1 cellular context compared by ENCODE assay signal in genomic region chr15:85530079-85530478, GRCh38.
TF ChIP-seq lines count a peak whose summit lies in the region.

No MANE protein-coding gene starts in this region.

TF ChIP-seq in GM23338, 12 proteins besides CTCF, POLR2A, EP300 and RAD21 (continued from another document):
- TF ChIP-seq, protein P1, sequence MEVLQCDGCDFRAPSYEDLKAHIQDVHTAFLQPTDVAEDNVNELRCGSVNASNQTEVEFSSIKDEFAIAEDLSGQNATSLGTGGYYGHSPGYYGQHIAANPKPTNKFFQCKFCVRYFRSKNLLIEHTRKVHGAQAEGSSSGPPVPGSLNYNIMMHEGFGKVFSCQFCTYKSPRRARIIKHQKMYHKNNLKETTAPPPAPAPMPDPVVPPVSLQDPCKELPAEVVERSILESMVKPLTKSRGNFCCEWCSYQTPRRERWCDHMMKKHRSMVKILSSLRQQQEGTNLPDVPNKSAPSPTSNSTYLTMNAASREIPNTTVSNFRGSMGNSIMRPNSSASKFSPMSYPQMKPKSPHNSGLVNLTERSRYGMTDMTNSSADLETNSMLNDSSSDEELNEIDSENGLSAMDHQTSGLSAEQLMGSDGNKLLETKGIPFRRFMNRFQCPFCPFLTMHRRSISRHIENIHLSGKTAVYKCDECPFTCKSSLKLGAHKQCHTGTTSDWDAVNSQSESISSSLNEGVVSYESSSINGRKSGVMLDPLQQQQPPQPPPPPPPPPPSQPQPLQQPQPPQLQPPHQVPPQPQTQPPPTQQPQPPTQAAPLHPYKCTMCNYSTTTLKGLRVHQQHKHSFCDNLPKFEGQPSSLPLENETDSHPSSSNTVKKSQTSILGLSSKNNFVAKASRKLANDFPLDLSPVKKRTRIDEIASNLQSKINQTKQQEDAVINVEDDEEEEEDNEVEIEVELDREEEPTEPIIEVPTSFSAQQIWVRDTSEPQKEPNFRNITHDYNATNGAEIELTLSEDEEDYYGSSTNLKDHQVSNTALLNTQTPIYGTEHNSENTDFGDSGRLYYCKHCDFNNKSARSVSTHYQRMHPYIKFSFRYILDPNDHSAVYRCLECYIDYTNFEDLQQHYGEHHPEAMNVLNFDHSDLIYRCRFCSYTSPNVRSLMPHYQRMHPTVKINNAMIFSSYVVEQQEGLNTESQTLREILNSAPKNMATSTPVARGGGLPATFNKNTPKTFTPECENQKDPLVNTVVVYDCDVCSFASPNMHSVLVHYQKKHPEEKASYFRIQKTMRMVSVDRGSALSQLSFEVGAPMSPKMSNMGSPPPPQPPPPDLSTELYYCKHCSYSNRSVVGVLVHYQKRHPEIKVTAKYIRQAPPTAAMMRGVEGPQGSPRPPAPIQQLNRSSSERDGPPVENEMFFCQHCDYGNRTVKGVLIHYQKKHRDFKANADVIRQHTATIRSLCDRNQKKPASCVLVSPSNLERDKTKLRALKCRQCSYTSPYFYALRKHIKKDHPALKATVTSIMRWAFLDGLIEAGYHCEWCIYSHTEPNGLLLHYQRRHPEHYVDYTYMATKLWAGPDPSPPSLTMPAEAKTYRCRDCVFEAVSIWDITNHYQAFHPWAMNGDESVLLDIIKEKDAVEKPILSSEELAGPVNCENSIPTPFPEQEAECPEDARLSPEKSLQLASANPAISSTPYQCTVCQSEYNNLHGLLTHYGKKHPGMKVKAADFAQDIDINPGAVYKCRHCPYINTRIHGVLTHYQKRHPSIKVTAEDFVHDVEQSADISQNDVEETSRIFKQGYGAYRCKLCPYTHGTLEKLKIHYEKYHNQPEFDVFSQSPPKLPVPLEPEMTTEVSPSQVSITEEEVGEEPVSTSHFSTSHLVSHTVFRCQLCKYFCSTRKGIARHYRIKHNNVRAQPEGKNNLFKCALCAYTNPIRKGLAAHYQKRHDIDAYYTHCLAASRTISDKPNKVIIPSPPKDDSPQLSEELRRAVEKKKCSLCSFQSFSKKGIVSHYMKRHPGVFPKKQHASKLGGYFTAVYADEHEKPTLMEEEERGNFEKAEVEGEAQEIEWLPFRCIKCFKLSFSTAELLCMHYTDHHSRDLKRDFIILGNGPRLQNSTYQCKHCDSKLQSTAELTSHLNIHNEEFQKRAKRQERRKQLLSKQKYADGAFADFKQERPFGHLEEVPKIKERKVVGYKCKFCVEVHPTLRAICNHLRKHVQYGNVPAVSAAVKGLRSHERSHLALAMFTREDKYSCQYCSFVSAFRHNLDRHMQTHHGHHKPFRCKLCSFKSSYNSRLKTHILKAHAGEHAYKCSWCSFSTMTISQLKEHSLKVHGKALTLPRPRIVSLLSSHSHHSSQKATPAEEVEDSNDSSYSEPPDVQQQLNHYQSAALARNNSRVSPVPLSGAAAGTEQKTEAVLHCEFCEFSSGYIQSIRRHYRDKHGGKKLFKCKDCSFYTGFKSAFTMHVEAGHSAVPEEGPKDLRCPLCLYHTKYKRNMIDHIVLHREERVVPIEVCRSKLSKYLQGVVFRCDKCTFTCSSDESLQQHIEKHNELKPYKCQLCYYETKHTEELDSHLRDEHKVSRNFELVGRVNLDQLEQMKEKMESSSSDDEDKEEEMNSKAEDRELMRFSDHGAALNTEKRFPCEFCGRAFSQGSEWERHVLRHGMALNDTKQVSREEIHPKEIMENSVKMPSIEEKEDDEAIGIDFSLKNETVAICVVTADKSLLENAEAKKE (CRISPR knock-in tag; IDR thresholded peaks at IDR 0.05) = no peak
- no peak for TF ChIP-seq ZNF114 (CRISPR knock-in tag; IDR thresholded peaks at IDR 0.05)
- no peak for TF ChIP-seq ZNF331 (CRISPR knock-in tag; IDR thresholded peaks at IDR 0.05; ENCODE audit: low read depth)
- TF ChIP-seq EZH2phosphoT487 (IDR thresholded peaks at IDR 0.05; ENCODE audit: unreplicated experiment) = no peak
- TF ChIP-seq, protein P2, sequence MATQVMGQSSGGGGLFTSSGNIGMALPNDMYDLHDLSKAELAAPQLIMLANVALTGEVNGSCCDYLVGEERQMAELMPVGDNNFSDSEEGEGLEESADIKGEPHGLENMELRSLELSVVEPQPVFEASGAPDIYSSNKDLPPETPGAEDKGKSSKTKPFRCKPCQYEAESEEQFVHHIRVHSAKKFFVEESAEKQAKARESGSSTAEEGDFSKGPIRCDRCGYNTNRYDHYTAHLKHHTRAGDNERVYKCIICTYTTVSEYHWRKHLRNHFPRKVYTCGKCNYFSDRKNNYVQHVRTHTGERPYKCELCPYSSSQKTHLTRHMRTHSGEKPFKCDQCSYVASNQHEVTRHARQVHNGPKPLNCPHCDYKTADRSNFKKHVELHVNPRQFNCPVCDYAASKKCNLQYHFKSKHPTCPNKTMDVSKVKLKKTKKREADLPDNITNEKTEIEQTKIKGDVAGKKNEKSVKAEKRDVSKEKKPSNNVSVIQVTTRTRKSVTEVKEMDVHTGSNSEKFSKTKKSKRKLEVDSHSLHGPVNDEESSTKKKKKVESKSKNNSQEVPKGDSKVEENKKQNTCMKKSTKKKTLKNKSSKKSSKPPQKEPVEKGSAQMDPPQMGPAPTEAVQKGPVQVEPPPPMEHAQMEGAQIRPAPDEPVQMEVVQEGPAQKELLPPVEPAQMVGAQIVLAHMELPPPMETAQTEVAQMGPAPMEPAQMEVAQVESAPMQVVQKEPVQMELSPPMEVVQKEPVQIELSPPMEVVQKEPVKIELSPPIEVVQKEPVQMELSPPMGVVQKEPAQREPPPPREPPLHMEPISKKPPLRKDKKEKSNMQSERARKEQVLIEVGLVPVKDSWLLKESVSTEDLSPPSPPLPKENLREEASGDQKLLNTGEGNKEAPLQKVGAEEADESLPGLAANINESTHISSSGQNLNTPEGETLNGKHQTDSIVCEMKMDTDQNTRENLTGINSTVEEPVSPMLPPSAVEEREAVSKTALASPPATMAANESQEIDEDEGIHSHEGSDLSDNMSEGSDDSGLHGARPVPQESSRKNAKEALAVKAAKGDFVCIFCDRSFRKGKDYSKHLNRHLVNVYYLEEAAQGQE (IDR thresholded peaks at IDR 0.05; ENCODE audit: unreplicated experiment) = no peak
- TF ChIP-seq JUNB (IDR thresholded peaks at IDR 0.05; ENCODE audit: unreplicated experiment) = no peak
- TF ChIP-seq EZH2 (IDR thresholded peaks at IDR 0.05; ENCODE audit: low read depth, unreplicated experiment) = no peak
- TF ChIP-seq CREB1 (CRISPR knock-in tag; IDR thresholded peaks at IDR 0.05; ENCODE audit: low read depth) = no peak
- no peak for TF ChIP-seq STAT1 (IDR thresholded peaks at IDR 0.05; ENCODE audit: unreplicated experiment)
- TF ChIP-seq ETS1 (IDR thresholded peaks at IDR 0.05) = no peak
TF ChIP-seq in GM23338: peak in this region for 0.
